Comparison of ENCODE assay signal across 8 cellular contexts in genomic region chr10:21993360-21994001, GRCh38. TPM values are rescaled to one million over a fixed set of nuclear protein-coding genes. Genes with fewer than 3 reads are reported as not detected.
DNase-seq lines count a peak whose midpoint lies in the region; ATAC-seq, FAIRE-seq and TF ChIP-seq lines count a peak whose summit lies in the region.

No MANE protein-coding gene starts in this region.

- no peaks in the 10 kb centered on the region for H3K9me1 ChIP-seq in keratinocyte (ENCODE audit: control insufficient read depth, extremely low read depth, insufficient read depth, low read length)

- H2AFZ ChIP-seq in keratinocyte (ENCODE audit: control insufficient read depth, low read length): no peak overlapping the region

- CTCF ChIA-PET in activated CD4-positive, alpha-beta T cell treated with anti-CD3 and anti-CD28 coated beads for 36 hours (lab: Charles Lee): interaction anchor here (0.6 to 3.0 kb wide), 33 partner anchors 9 to 1080 kb away, joined by 3 to 23 read pairs (median 4); partner anchors contain the start of gene DNAJC1

- H3K4me1 ChIP-seq in keratinocyte (ENCODE audit: control insufficient read depth, extremely low read depth, insufficient read depth, low read length): no peaks in the 10 kb centered on the region

- POLR2A ChIA-PET in activated CD4-positive, alpha-beta T cell treated with anti-CD3 and anti-CD28 coated beads for 36 hours (lab: Charles Lee): interaction anchor here (0.6 to 1.2 kb wide), 2 partner anchors 10 to 539 kb away, joined by 3 to 5 read pairs; partner anchors contain the start of gene DNAJC1

- ATAC-seq in activated CD4-positive, alpha-beta T cell treated with anti-CD3 and anti-CD28 coated beads for 36 hours: no peak

- H3K79me2 ChIP-seq in keratinocyte (ENCODE audit: control insufficient read depth, insufficient read depth, low read length): peaks cover 6% of the 10 kb centered on the region

- peaks cover 16% of the 10 kb centered on the region for H3K4me1 Mint-ChIP-seq in activated CD4-positive, alpha-beta T cell treated with anti-CD3 and anti-CD28 coated beads for 36 hours

- intact Hi-C loops in activated CD4-positive, alpha-beta T cell treated with anti-CD3 and anti-CD28 coated beads for 36 hours (cut with DNase I, micrococcal nuclease): loop anchor here (1.0 to 10.0 kb wide), 6 partner anchors 428 to 1075 kb away; no protein-coding TSS in a partner anchor

- H3K27ac Mint-ChIP-seq in activated CD4-positive, alpha-beta T cell treated with anti-CD3 and anti-CD28 coated beads for 36 hours: no peak overlapping the region

- no peaks in the 10 kb centered on the region for H3K27me3 ChIP-seq in keratinocyte (ENCODE audit: control insufficient read depth, extremely low read depth, insufficient read depth, low read length)

- peak; percentile 22 for DNase-seq in ACHN
- DNase-seq in GM19239 (ENCODE audit: insufficient read length, low spot score): no peak
- DNase-seq in SW480 (ENCODE audit: low spot score): peak; percentile 24
- DNase-seq in keratinocyte (ENCODE audit: low read depth, low spot score): no peak
- no peak for DNase-seq in COR-L47 (lab: John Stamatoyannopoulos, UW)
- DNase-seq in stimulated activated CD4-positive, alpha-beta T cell treated with anti-CD3 and anti-CD28 coated beads, Interleukin-1b, Interleukin-23, amount 100 ng/mL, for 48 hours: no peak
- DNase-seq in activated CD4-positive, alpha-beta T cell treated with anti-CD3 and anti-CD28 coated beads for 36 hours: no peak
- DNase-seq in stimulated activated naive CD4-positive, alpha-beta T cell treated with Interleukin-2 at 50 U/mL for 16 hours (lab: John Stamatoyannopoulos, UW): no peak

- dilution Hi-C loops in keratinocyte (cut with MboI; ENCODE audit: extremely low pct_ligation_motif_present, low sequenced_read_pairs): no loop called here

- no peak overlapping the region for H3K27ac ChIP-seq in keratinocyte (ENCODE audit: control insufficient read depth, insufficient read depth, low read length)

- peak in 2 of 3 experiments; percentile 16 to 39 for TF ChIP-seq CTCF in keratinocyte (optimal IDR thresholded peaks at IDR 0.05 in 1 of 3, IDR thresholded peaks at IDR 0.05 in 1 of 3, conservative IDR thresholded peaks at IDR 0.05 in 1 of 3; ENCODE audit: extremely low read depth in 1 of 3, insufficient read depth in 2 of 3, low read length in 3 of 3)

- H3K4me2 ChIP-seq in keratinocyte (ENCODE audit: control insufficient read depth, extremely low read depth, insufficient read depth, low read depth, low read length): no peak overlapping the region

- no peaks in the 10 kb centered on the region for H3K27me3 Mint-ChIP-seq in activated CD4-positive, alpha-beta T cell treated with anti-CD3 and anti-CD28 coated beads for 36 hours

- FAIRE-seq in GM19239 (lab: Jason Lieb, UNC) (peak; percentile 79), keratinocyte (lab: Jason Lieb, UNC) (no peak)

- H3K36me3 ChIP-seq in keratinocyte (ENCODE audit: control insufficient read depth in 2 of 2, extremely low read depth in 1 of 2, insufficient read depth in 2 of 2, low read length in 2 of 2): no peaks in the 10 kb centered on the region

- in situ Hi-C loops in ACHN (cut with HindIII; ENCODE audit: low pct_ligation_motif_present, low pct_unique_long_range_greater_than_20kb, low sequenced_read_pairs): no loop called here

- H3K4me3 ChIP-seq in keratinocyte (ENCODE audit: control insufficient read depth in 2 of 3, extremely low read depth in 1 of 3, insufficient read depth in 2 of 3, low read depth in 1 of 3, low read length in 3 of 3): no peak overlapping the region

- H4K20me1 ChIP-seq in keratinocyte (ENCODE audit: control insufficient read depth, extremely low read depth, insufficient read depth, low read length): no peaks in the 10 kb centered on the region

- no peak overlapping the region for H3K4me3 Mint-ChIP-seq in activated CD4-positive, alpha-beta T cell treated with anti-CD3 and anti-CD28 coated beads for 36 hours

- no peaks in the 10 kb centered on the region for H3K9me3 Mint-ChIP-seq in activated CD4-positive, alpha-beta T cell treated with anti-CD3 and anti-CD28 coated beads for 36 hours (ENCODE audit: low read depth)

- H3K9ac ChIP-seq in keratinocyte (ENCODE audit: control insufficient read depth, extremely low read depth, insufficient read depth, low read length): no peak overlapping the region

- H3K9me3 ChIP-seq in keratinocyte (ENCODE audit: control insufficient read depth, low read depth, low read length): no peaks in the 10 kb centered on the region

- H3K36me3 Mint-ChIP-seq in activated CD4-positive, alpha-beta T cell treated with anti-CD3 and anti-CD28 coated beads for 36 hours (ENCODE audit: low read depth): no peaks in the 10 kb centered on the region

RNA-seq across cellular contexts. Expression of gene DNAJC1, which starts 10.0 kb away (rescaled TPM):
- 16.0 to 35.7 TPM (median 24.8 TPM) in 3 replicates for polyA plus RNA-seq in keratinocyte
- polyA plus RNA-seq in keratinocyte (2011; ENCODE audit: low read depth): 83.3 TPM
- polyA plus RNA-seq in keratinocyte (2011; cell fraction: cytosol; rRNA removed): 15.4 and 15.5 TPM in 2 replicates
- 12.1 and 17.3 TPM in 2 replicates for polyA plus RNA-seq in keratinocyte (2011; cell fraction: nucleus; rRNA removed)
- polyA plus RNA-seq in keratinocyte (2012; ENCODE audit: low replicate concordance): 16.1 and 17.4 TPM in 2 replicates
- polyA minus RNA-seq in keratinocyte: 6.6 to 11.2 TPM (median 8.6 TPM) in 3 replicates
- 7.9 TPM for polyA minus RNA-seq in keratinocyte (2011; cell fraction: cytosol; rRNA and poly(A)+ RNA removed)
- polyA minus RNA-seq in keratinocyte (2011; cell fraction: nucleus; rRNA and poly(A)+ RNA removed): 8.3 and 14.0 TPM in 2 replicates
- 10 to 100 TPM; 20.6 to 28.1 TPM for total RNA-seq in activated CD4-positive, alpha-beta T cell treated with anti-CD3 and anti-CD28 coated beads for 36 hours

Comparison
In these comparisons a context has a peak if more than half of its experiments do, and no peak if none do; other contexts are left out.
1. DNase-seq: peak in ACHN (single experiment) and SW480 (single experiment); none in GM19239 (single experiment), keratinocyte (single experiment), COR-L47 (single experiment), stimulated activated CD4-positive, alpha-beta T cell treated with anti-CD3 and anti-CD28 coated beads, Interleukin-1b, Interleukin-23, amount 100 ng/mL, for 48 hours (single experiment), activated CD4-positive, alpha-beta T cell treated with anti-CD3 and anti-CD28 coated beads for 36 hours (single experiment) and stimulated activated naive CD4-positive, alpha-beta T cell treated with Interleukin-2 at 50 U/mL for 16 hours (single experiment).